ENCODE assay signal across 9 cellular contexts in genomic region chr21:32613436-32614043, GRCh38. TPM values are rescaled to one million over a fixed set of nuclear protein-coding genes. Genes with fewer than 3 reads are reported as not detected.
DNase-seq lines count a peak whose midpoint lies in the region; ATAC-seq and TF ChIP-seq lines count a peak whose summit lies in the region.
"Had no signal": no experiment of that assay in that cellular context is flagged by ENCODE, and none has a peak within 500 bp of the region (broad histone marks: within the 10 kb centered on the region; RNA-seq: fewer than 3 reads in every experiment).

No MANE protein-coding gene starts in this region.

- H3K27ac Mint-ChIP-seq in natural killer cell: peak overlapping the region; percentile 95 to 97

- peaks cover 14 to 20% of the 10 kb centered on the region in 2 donors for H3K4me1 Mint-ChIP-seq in natural killer cell

- peak overlapping the region; percentile 96 for H3K4me3 Mint-ChIP-seq in natural killer cell

- H3K4me2 ChIP-seq in KMS-11: peak overlapping the region; percentile 83

- no peaks in the 10 kb centered on the region for H3K36me3 Mint-ChIP-seq in natural killer cell

- DNase-seq in AG09309 (ENCODE audit: low read depth): no peak
- no peak for DNase-seq in colonic mucosa
- no peak for DNase-seq in natural killer cell
- DNase-seq in G401 (ENCODE audit: low spot score): no peak
- no peak for DNase-seq in NCI-H1694 (lab: John Stamatoyannopoulos, UW)
- no peak for DNase-seq in occipital lobe (lab: John Stamatoyannopoulos, UW)
- DNase-seq: NCI-H1436 had no signal

- no peak for TF ChIP-seq CTCF in AG09309 (IDR thresholded peaks at IDR 0.05; ENCODE audit: control insufficient read depth, insufficient read depth, low read depth, low read length, missing control alignments)
- TF ChIP-seq CTCF in KMS-11 (conservative IDR thresholded peaks at IDR 0.05; ENCODE audit: low read depth, low read length): no peak
- TF ChIP-seq CTCF in colonic mucosa (IDR thresholded peaks at IDR 0.05): no peak
- no peak for TF ChIP-seq CTCF in natural killer cell (IDR thresholded peaks at IDR 0.05)

- H3K27ac ChIP-seq in KMS-11 (peak overlapping the region; percentile 77; the same call in 1 of the 2 replicates), colonic mucosa (peak overlapping the region; percentile 84)

- H3K4me1 ChIP-seq in KMS-11 (ENCODE audit: low read depth, poor library complexity, severe bottlenecking) (peaks cover 17% of the 10 kb centered on the region), colonic mucosa (no peaks in the 10 kb centered on the region)

- 0 out of 2 replicates have a peak, but pooled peaks cover 4% of the 10 kb centered on the region for H4K20me1 ChIP-seq in KMS-11 (ENCODE audit: insufficient read depth)

- H3K27me3 ChIP-seq in KMS-11 (ENCODE audit: insufficient read depth, low read depth) (no peaks in the 10 kb centered on the region), colonic mucosa (no peaks in the 10 kb centered on the region)

- H3K9me3 Mint-ChIP-seq in natural killer cell: no peaks in the 10 kb centered on the region

- H3K27me3 Mint-ChIP-seq in natural killer cell (ENCODE audit: low read depth in 2 of 2): peaks cover 4 to 18% of the 10 kb centered on the region in 2 donors

- H3K36me3 ChIP-seq in KMS-11 (ENCODE audit: insufficient read depth) (no peaks in the 10 kb centered on the region), colonic mucosa (no peaks in the 10 kb centered on the region)

- H3K4me3 ChIP-seq in AG09309 (ENCODE audit: control insufficient read depth, low read depth, low read length) (peak overlapping the region; percentile 87), KMS-11 (IDR thresholded peaks at IDR 0.05; ENCODE audit: insufficient read depth, low read depth, low read length) (no peak overlapping the region), colonic mucosa (peak overlapping the region; percentile 75)

- ATAC-seq in natural killer cell: no peak
- ATAC-seq in HG03378 (IDR thresholded peaks at IDR 0.05; ENCODE audit: unreplicated experiment): no peak

- H3K9ac ChIP-seq in KMS-11 (peak overlapping the region; percentile 73; the same call in 1 of the 2 replicates), colonic mucosa (ENCODE audit: low read depth in 2 of 2, low read length in 2 of 2) (peak overlapping the region; percentile 87 to 97)

- intact Hi-C loops in colonic mucosa (cut with DNase I): no loop called here
- intact Hi-C loops in natural killer cell (cut with micrococcal nuclease): loop anchor here (5.0 kb wide), 2 partner anchors 159 to 881 kb away; partner anchors contain the start of genes PAXBP1 and SCAF4

- in situ Hi-C loops in G401 (cut with HindIII; ENCODE audit: low sequenced_read_pairs): no loop called here

- no peaks in the 10 kb centered on the region for H3K9me3 ChIP-seq in colonic mucosa

- H3K79me2 ChIP-seq in KMS-11 (ENCODE audit: insufficient read depth, low read depth): peaks cover 18% of the 10 kb centered on the region

- H2AFZ ChIP-seq in KMS-11 (ENCODE audit: low read depth): peak overlapping the region; percentile 93

RNA-seq across cellular contexts. Expression of gene CFAP298, which starts 1.4 kb away (rescaled TPM):
- total RNA-seq in colonic mucosa (10 to 100 TPM; 27.5 to 55.8 TPM), natural killer cell (10 to 100 TPM; 16.1 to 23.7 (median 16.8) TPM), occipital lobe (18.1 TPM)
- 60.0 and 83.8 TPM in 2 replicates for total RNA-seq in G401 (2014; rRNA removed; shearing (Covaris generic))

RNA-seq across cellular contexts. Expression of gene TCP10L, which starts 28.2 kb away (rescaled TPM):
- total RNA-seq in colonic mucosa (1 to 10 TPM in 1 of 2 donors, under 1 TPM in 1; 0.74 to 1.2 TPM), natural killer cell (1 to 10 TPM in 1 of 3 donors, under 1 TPM in 2; 0.47 to 1.3 (median 0.93) TPM), occipital lobe (1.9 TPM)
- 0.74 TPM in 1 of 2 replicates, not detected in the other for total RNA-seq in G401 (2014; rRNA removed; shearing (Covaris generic))
